Comparison of ENCODE assay signal across 8 cellular contexts in genomic region chr4:52711834-52712171, GRCh38.
DNase-seq lines count a peak whose midpoint lies in the region; ATAC-seq, FAIRE-seq and TF ChIP-seq lines count a peak whose summit lies in the region.

No MANE protein-coding gene starts in this region.

- TF ChIP-seq POLR2A in H54 (IDR thresholded peaks at IDR 0.05; ENCODE audit: low read depth, low read length) = no peak

- H3K36me3 ChIP-seq in neuron (ENCODE audit: insufficient read depth, low read length) = peaks cover 28% of the 10 kb centered on the region

- H3K4me3 ChIP-seq in AG10803 (ENCODE audit: low read length) (peak overlapping the region; percentile 54), cardiac fibroblast (replicated peaks in 1 of 2; ENCODE audit: low read depth in 2 of 2, low read length in 2 of 2) (peak overlapping the region; percentile 27 to 74), neuron (ENCODE audit: low read length) (peak overlapping the region; percentile 83)

- peak overlapping the region; percentile 94 for H2AFZ ChIP-seq in neuron (ENCODE audit: low read depth, low read length)

- H3K27me3 ChIP-seq in neuron (ENCODE audit: insufficient read depth, low read length) = no peaks in the 10 kb centered on the region

- ATAC-seq in GM19397 (IDR thresholded peaks at IDR 0.05; ENCODE audit: unreplicated experiment) (peak; percentile 0), HG03565 (IDR thresholded peaks at IDR 0.05; ENCODE audit: unreplicated experiment) (peak; percentile 1)

- DNase-seq in AG10803 (ENCODE audit: low read depth) = no peak
- no peak for DNase-seq in cardiac fibroblast (ENCODE audit: low read depth in 2 of 2)
- no peak for DNase-seq in NCI-H345 (lab: John Stamatoyannopoulos, UW)
- DNase-seq in H54 (ENCODE audit: insufficient read length, low spot score) = no peak
- DNase-seq in activated CD8-positive, alpha-beta memory T cell treated with anti-CD3 and anti-CD28 coated beads for 24 hours = no peak

- H3K9me3 ChIP-seq in neuron (ENCODE audit: low read length) = no peaks in the 10 kb centered on the region

- no peak for FAIRE-seq in H54 (lab: Jason Lieb, UNC)

- peaks cover 11% of the 10 kb centered on the region for H3K4me1 ChIP-seq in neuron (ENCODE audit: insufficient read depth, low read length)

- TF ChIP-seq CTCF in AG10803 (conservative IDR thresholded peaks at IDR 0.05; ENCODE audit: low read length) = no peak
- TF ChIP-seq CTCF in cardiac fibroblast (IDR thresholded peaks at IDR 0.05; ENCODE audit: low read depth, low read length) = no peak
